8 cellular contexts compared by ENCODE assay signal in the genomic region with DNA sequence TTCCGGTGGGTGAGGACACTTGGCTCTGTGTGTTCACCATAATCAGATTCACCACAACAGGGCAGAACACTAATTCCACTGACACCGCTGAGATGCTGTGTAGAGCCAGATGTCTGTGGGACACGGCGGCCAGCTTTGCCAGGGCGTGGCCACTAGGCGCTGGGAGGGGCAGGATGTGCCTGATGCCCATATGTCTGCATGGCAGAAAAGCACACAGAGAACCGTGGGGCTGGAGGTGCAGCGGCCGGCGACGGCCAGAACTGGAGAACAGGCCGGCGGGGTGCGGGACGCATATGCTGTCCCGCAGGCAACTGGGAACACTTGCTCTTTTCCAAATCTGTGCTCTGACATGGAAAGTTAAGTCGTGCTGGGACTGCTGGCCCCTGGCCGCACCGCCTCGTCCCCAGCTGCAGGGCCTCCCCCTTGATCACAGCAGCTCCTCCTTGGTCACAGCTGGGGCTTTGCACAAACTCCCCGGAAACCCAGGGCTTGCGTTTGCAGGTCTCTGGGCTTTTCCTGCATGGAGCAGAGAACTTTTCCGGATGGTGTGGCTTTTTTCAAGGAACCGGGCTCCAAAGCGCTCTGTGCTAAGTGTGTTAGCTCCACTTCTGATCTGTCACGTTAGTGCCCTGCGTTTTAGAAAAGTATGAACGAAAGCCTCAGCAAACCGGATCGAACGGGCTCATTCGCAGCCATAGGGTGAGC. TPM values are rescaled to one million over a fixed set of nuclear protein-coding genes. Genes with fewer than 3 reads are reported as not detected.
DNase-seq lines count a peak whose midpoint lies in the region; ATAC-seq and TF ChIP-seq lines count a peak whose summit lies in the region.

No MANE protein-coding gene starts in this region.

- no TSS peak for BruUV-seq in Calu3 (replicated peaks; lab: Mats Ljungman, UMichigan)

- H3K27ac ChIP-seq in lower lobe of right lung (peak overlapping the region; percentile 79), aorta (ENCODE audit: low read depth in 1 of 2, low read length in 2 of 2) (no peak overlapping the region), testis (no peak overlapping the region)

- H3K36me3 Mint-ChIP-seq in Calu3 (ENCODE audit: insufficient read depth, unreplicated experiment), result peaks cover 9% of the 10 kb centered on the region

- H3K4me3 ChIP-seq in lower lobe of right lung (peak overlapping the region; percentile 23), aorta (ENCODE audit: low read length in 2 of 2) (no peak overlapping the region), testis (no peak overlapping the region)

- H3K9me3 ChIP-seq in lower lobe of right lung (no peaks in the 10 kb centered on the region), aorta (ENCODE audit: control insufficient read depth, low read length) (no peaks in the 10 kb centered on the region), testis (no peaks in the 10 kb centered on the region)

- H3K4me3 Mint-ChIP-seq in Calu3 (ENCODE audit: low read depth, unreplicated experiment), result peak overlapping the region; percentile 56

- no peak for TF ChIP-seq POLR2A in testis (IDR thresholded peaks at IDR 0.05)

- H3K27me3 ChIP-seq in lower lobe of right lung (ENCODE audit: low read depth) (peaks cover 60% of the 10 kb centered on the region), aorta (ENCODE audit: control insufficient read depth in 1 of 2, insufficient read depth in 2 of 2, low read length in 1 of 2) (no peaks in the 10 kb centered on the region), testis (no peaks in the 10 kb centered on the region)

- CTCF ChIA-PET in Calu3 (lab: Charles Lee), result interaction anchor here (0.9 to 2.2 kb wide), 6 partner anchors 32 to 61 kb away, joined by 3 to 9 read pairs (median 4); a partner anchor contains a TSS

- intact Hi-C loops in Calu3 (cut with micrococcal nuclease; ENCODE audit: unreplicated experiment) (no loop called here), lower lobe of right lung (cut with DNase I) (no loop called here), aorta (cut with DNase I) (no loop called here), testis (cut with DNase I; ENCODE audit: low total_unique reads) (no loop called here)

- TF ChIP-seq CTCF in Calu3 (IDR thresholded peaks at IDR 0.05; ENCODE audit: unreplicated experiment), result peak; percentile 8
- no peak for TF ChIP-seq CTCF in lower lobe of right lung (IDR thresholded peaks at IDR 0.05)
- TF ChIP-seq CTCF in testis (IDR thresholded peaks at IDR 0.05), result no peak

- H3K9me3 Mint-ChIP-seq in Calu3 (ENCODE audit: low read depth, unreplicated experiment), result no peaks in the 10 kb centered on the region

- H3K27me3 Mint-ChIP-seq in Calu3 (ENCODE audit: unreplicated experiment), result peaks cover 35% of the 10 kb centered on the region

- H3K36me3 ChIP-seq in lower lobe of right lung, result no peaks in the 10 kb centered on the region
- H3K36me3 ChIP-seq in aorta (ENCODE audit: control insufficient read depth in 1 of 2, insufficient read depth in 2 of 2, low read length in 1 of 2), result no peaks in the 10 kb centered on the region
- H3K36me3 ChIP-seq in testis (ENCODE audit: low read depth, missing control alignments), result no peaks in the 10 kb centered on the region

- WGBS in aorta, 2 donors, result 69 to 71% methylated on average over 31 to 32 of the region's 32 CpGs
- WGBS in testis, 2 donors, result 63 to 65% methylated on average over 21 to 32 of the region's 32 CpGs

- DNase-seq in Calu3 (peak; percentile 59), H4 (ENCODE audit: low spot score) (peak; percentile 67), NCI-H524 treated with DMSO at 0.1 percent for 48 hours (lab: John Stamatoyannopoulos, UW) (peak; percentile 47), lower lobe of right lung (peak; percentile 65), aorta (peak; percentile 52 to 72), testis (no peak), NCI-H1436 (lab: John Stamatoyannopoulos, UW) (no peak)
- peak; percentile 57 for DNase-seq in activated effector memory CD4-positive, alpha-beta T cell treated with Interleukin-2 at 50 U/mL for 16 hours

- ATAC-seq in lower lobe of right lung (peak; percentile 36 to 40), aorta (ENCODE audit: low FRiP score) (peak; percentile 5)

- peaks cover 14% of the 10 kb centered on the region for H3K4me1 Mint-ChIP-seq in Calu3 (ENCODE audit: low read depth, unreplicated experiment)

- H3K27ac Mint-ChIP-seq in Calu3 (ENCODE audit: unreplicated experiment), result peak overlapping the region; percentile 53

- H3K4me1 ChIP-seq in lower lobe of right lung, result peaks cover 21% of the 10 kb centered on the region
- H3K4me1 ChIP-seq in aorta (ENCODE audit: control insufficient read depth in 1 of 2, insufficient read depth in 2 of 2, low read length in 2 of 2), result no peaks in the 10 kb centered on the region
- H3K4me1 ChIP-seq in testis, result no peaks in the 10 kb centered on the region

RNA-seq across cellular contexts. Expression of a gene that starts 31.1 kb away (rescaled TPM):
- total RNA-seq in Calu3 (2022) (not detected in 2 replicates), lower lobe of right lung (not detected), aorta (not detected), testis (1 to 10 TPM in 1 of 2 donors, under 1 TPM in 1; 0.81 to 1.3 TPM)
- not detected in 2 replicates for total RNA-seq in H4 (2014; rRNA removed; shearing (Covaris generic))
- polyA plus RNA-seq in aorta (not detected), testis (ENCODE audit: insufficient read depth, low read depth, low replicate concordance) (0.41 TPM)

RNA-seq across cellular contexts. Expression of a gene that starts 56.5 kb away (rescaled TPM):
- total RNA-seq in Calu3 (2022) (28.9 and 31.8 TPM in 2 replicates), lower lobe of right lung (8.3 TPM), aorta (1 to 10 TPM; 7.5 to 7.6 TPM), testis (10 to 100 TPM; 52.5 to 56.7 TPM)
- total RNA-seq in H4 (2014; rRNA removed; shearing (Covaris generic)), result 33.9 and 34.2 TPM in 2 replicates
- polyA plus RNA-seq in aorta (1 to 10 TPM; 4.0 to 7.8 TPM), testis (ENCODE audit: insufficient read depth, low read depth, low replicate concordance) (98.3 TPM)

Comparison
In these comparisons a context has a peak if more than half of its experiments do, and no peak if none do; other contexts are left out.
1. DNase-seq: peak in Calu3 (single experiment), H4 (single experiment), NCI-H524 treated with DMSO at 0.1 percent for 48 hours (single experiment), activated effector memory CD4-positive, alpha-beta T cell treated with Interleukin-2 at 50 U/mL for 16 hours (single experiment), lower lobe of right lung (single experiment) and aorta (2 of 2); none in testis (single experiment) and NCI-H1436 (single experiment).